ENCODE assay signal across 10 cellular contexts in the genomic region with DNA sequence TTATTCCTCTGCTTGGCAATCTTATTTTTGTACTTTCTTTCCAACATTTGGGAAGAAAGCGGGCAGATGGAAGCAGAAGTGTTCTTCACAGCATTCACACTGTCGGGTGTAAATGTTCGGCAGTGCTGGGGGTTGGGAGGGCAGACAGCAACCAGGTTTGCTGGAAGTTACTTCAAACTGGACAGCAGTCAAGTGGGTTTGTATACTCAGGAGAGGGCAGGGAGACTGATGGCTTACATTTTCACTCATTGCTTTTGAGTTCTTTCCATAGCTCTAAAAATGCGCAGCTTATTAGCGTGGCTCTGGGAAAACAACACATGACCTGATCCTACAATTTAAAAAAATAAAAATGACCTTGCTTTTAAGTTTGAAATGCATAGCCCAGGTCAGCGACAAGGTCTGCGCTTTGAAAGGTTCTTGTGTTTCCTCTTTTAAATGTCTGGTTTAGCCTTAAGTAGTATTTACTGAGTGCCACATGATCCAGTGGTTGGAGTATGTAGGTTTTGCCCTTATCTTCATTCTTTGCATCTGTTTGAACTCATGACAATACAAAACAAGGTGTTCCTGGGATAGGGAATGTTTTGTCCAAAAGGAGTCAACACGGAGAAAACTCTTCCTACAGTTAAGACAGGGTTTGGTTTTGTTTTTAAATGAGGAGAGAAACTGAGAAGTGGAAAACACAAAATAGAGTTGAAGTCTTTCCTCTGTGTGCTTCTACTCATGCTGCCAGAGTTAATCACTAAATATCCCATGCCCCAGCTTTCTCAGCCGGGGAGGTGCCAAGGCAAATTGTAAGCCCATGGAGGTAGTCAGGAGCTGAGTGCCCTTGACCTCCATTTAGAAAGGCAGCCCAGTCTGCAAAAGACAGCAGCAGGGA.
DNase-seq lines count a peak whose midpoint lies in the region; ATAC-seq, FAIRE-seq and TF ChIP-seq lines count a peak whose summit lies in the region.
"Had no signal": no experiment of that assay in that cellular context is flagged by ENCODE, and none has a peak within 500 bp of the region (broad histone marks: within the 10 kb centered on the region; RNA-seq: fewer than 3 reads in every experiment).

No MANE protein-coding gene starts in this region.

- TSS peak; percentile 16 for BruUV-seq in Calu3 (replicated peaks; lab: Mats Ljungman, UMichigan)

- H3K27me3 ChIP-seq in foreskin keratinocyte (no peaks in the 10 kb centered on the region), parathyroid adenoma (ENCODE audit: control insufficient read depth, insufficient read depth, low read length) (no peaks in the 10 kb centered on the region)

- no peaks in the 10 kb centered on the region for H3K36me3 ChIP-seq in parathyroid adenoma (ENCODE audit: control insufficient read depth, insufficient read depth, low read length)

- intact Hi-C loops in Calu3 (cut with micrococcal nuclease; ENCODE audit: unreplicated experiment), result loop anchor here (5.0 kb wide), 1 partner anchor 96 kb away; no protein-coding TSS in a partner anchor
- intact Hi-C loops in activated T-helper 2 cell treated with anti-CD3 and anti-CD28 coated beads, Interferon-gamma antibody, Interleukin-2, Interleukin-4, amounts not matched to agents 10 μg/mL and 5 μg/mL and 100 μg/mL, durations not matched to agents 14 hours and 24 hours and 36 hours (cut with micrococcal nuclease), result loop anchor here (5.0 kb wide), 1 partner anchor 49 kb away; no protein-coding TSS in a partner anchor

- ATAC-seq in foreskin keratinocyte (no peak), GM21447 (IDR thresholded peaks at IDR 0.05; ENCODE audit: unreplicated experiment) (no peak)

- no peaks in the 10 kb centered on the region for H3K9me3 Mint-ChIP-seq in Calu3 (ENCODE audit: low read depth, unreplicated experiment)
- H3K9me3 Mint-ChIP-seq in activated T-helper 2 cell treated with anti-CD3 and anti-CD28 coated beads, Interferon-gamma antibody, Interleukin-2, Interleukin-4, amounts not matched to agents 10 μg/mL and 5 μg/mL and 100 μg/mL, durations not matched to agents 14 hours and 24 hours and 36 hours, result no peaks in the 10 kb centered on the region
- H3K9me3 Mint-ChIP-seq: activated CD4-positive, alpha-beta memory T cell treated with anti-CD3 and anti-CD28 coated beads for 36 hours had no signal

- CTCF ChIA-PET in Calu3 (lab: Charles Lee), result no interaction called here

- H3K79me2 ChIP-seq in parathyroid adenoma, result no peaks in the 10 kb centered on the region

- peaks cover 22% of the 10 kb centered on the region for H3K4me1 ChIP-seq in foreskin keratinocyte
- peaks cover 2% of the 10 kb centered on the region for H3K4me1 ChIP-seq in parathyroid adenoma

- peak overlapping the region; percentile 23 for H3K4me2 ChIP-seq in parathyroid adenoma (ENCODE audit: low read length)

- peaks cover 20% of the 10 kb centered on the region for H3K4me1 Mint-ChIP-seq in Calu3 (ENCODE audit: low read depth, unreplicated experiment)
- peaks cover 12% of the 10 kb centered on the region for H3K4me1 Mint-ChIP-seq in activated T-helper 2 cell treated with anti-CD3 and anti-CD28 coated beads, Interferon-gamma antibody, Interleukin-2, Interleukin-4, amounts not matched to agents 10 μg/mL and 5 μg/mL and 100 μg/mL, durations not matched to agents 14 hours and 24 hours and 36 hours (ENCODE audit: low read depth)

- H3K27ac Mint-ChIP-seq in Calu3 (ENCODE audit: unreplicated experiment), result no peak overlapping the region
- no peak overlapping the region for H3K27ac Mint-ChIP-seq in activated T-helper 2 cell treated with anti-CD3 and anti-CD28 coated beads, Interferon-gamma antibody, Interleukin-2, Interleukin-4, amounts not matched to agents 10 μg/mL and 5 μg/mL and 100 μg/mL, durations not matched to agents 14 hours and 24 hours and 36 hours
- H3K27ac Mint-ChIP-seq: activated CD4-positive, alpha-beta memory T cell treated with anti-CD3 and anti-CD28 coated beads for 36 hours had no signal

- no peak overlapping the region for H3K4me3 ChIP-seq in parathyroid adenoma (ENCODE audit: low read depth, low read length)

- TF ChIP-seq CTCF in Calu3 (IDR thresholded peaks at IDR 0.05; ENCODE audit: unreplicated experiment) (no peak), VCaP (conservative IDR thresholded peaks at IDR 0.05) (no peak), foreskin keratinocyte (conservative IDR thresholded peaks at IDR 0.05) (no peak), parathyroid adenoma (IDR thresholded peaks at IDR 0.05) (no peak)

- no peak overlapping the region for H3K9ac ChIP-seq in parathyroid adenoma

- no peak overlapping the region for H2AFZ ChIP-seq in parathyroid adenoma

- DNase-seq in Calu3 (no peak), foreskin keratinocyte (no peak), NCI-H1105 treated with DMSO at 0.1 percent for 48 hours (lab: John Stamatoyannopoulos, UW) (no peak), HTR-8/SVneo (ENCODE audit: insufficient read length, low spot score) (no peak)
- DNase-seq in activated T-helper 2 cell treated with anti-CD3 and anti-CD28 coated beads, Interferon-gamma antibody, Interleukin-2, Interleukin-4, amounts not matched to agents 10 μg/mL and 5 μg/mL and 100 μg/mL, durations not matched to agents 14 hours and 24 hours and 36 hours (ENCODE audit: low spot score), result no peak
- DNase-seq: activated CD4-positive, alpha-beta memory T cell treated with anti-CD3 and anti-CD28 coated beads for 36 hours; NCI-H1436 had no signal

- H3K36me3 Mint-ChIP-seq in Calu3 (ENCODE audit: insufficient read depth, unreplicated experiment), result peaks cover 26% of the 10 kb centered on the region
- peaks cover 21% of the 10 kb centered on the region for H3K36me3 Mint-ChIP-seq in activated T-helper 2 cell treated with anti-CD3 and anti-CD28 coated beads, Interferon-gamma antibody, Interleukin-2, Interleukin-4, amounts not matched to agents 10 μg/mL and 5 μg/mL and 100 μg/mL, durations not matched to agents 14 hours and 24 hours and 36 hours (ENCODE audit: low read depth)

- H3K27ac ChIP-seq in VCaP (peak overlapping the region; percentile 25), foreskin keratinocyte (peak overlapping the region; percentile 27), parathyroid adenoma (no peak overlapping the region)

- H3K4me3 Mint-ChIP-seq in Calu3 (ENCODE audit: low read depth, unreplicated experiment), result peak overlapping the region; percentile 59
- H3K4me3 Mint-ChIP-seq in activated T-helper 2 cell treated with anti-CD3 and anti-CD28 coated beads, Interferon-gamma antibody, Interleukin-2, Interleukin-4, amounts not matched to agents 10 μg/mL and 5 μg/mL and 100 μg/mL, durations not matched to agents 14 hours and 24 hours and 36 hours (ENCODE audit: low read depth), result no peak overlapping the region
- H3K4me3 Mint-ChIP-seq: activated CD4-positive, alpha-beta memory T cell treated with anti-CD3 and anti-CD28 coated beads for 36 hours had no signal

- H3K9me3 ChIP-seq in parathyroid adenoma (ENCODE audit: control insufficient read depth, low read length), result no peaks in the 10 kb centered on the region

- no peak for FAIRE-seq in HTR-8/SVneo (lab: Jason Lieb, UNC)

- no peaks in the 10 kb centered on the region for H3K27me3 Mint-ChIP-seq in Calu3 (ENCODE audit: unreplicated experiment)
- peaks cover 6% of the 10 kb centered on the region for H3K27me3 Mint-ChIP-seq in activated T-helper 2 cell treated with anti-CD3 and anti-CD28 coated beads, Interferon-gamma antibody, Interleukin-2, Interleukin-4, amounts not matched to agents 10 μg/mL and 5 μg/mL and 100 μg/mL, durations not matched to agents 14 hours and 24 hours and 36 hours (ENCODE audit: low read depth)
